ENCODE assay signal across 8 cellular contexts in genomic region chrX:126770179-126770578, GRCh38. TPM values are rescaled to one million over a fixed set of nuclear protein-coding genes. Genes with fewer than 3 reads are reported as not detected.
DNase-seq lines count a peak whose midpoint lies in the region; ATAC-seq and TF ChIP-seq lines count a peak whose summit lies in the region.

No MANE protein-coding gene starts in this region.

- no peaks in the 10 kb centered on the region for H3K4me1 Mint-ChIP-seq in natural killer cell treated with Interleukin-12 subunit alpha and Interleukin-12 subunit beta and Interleukin-15 and Interleukin-18, amount 100 ng/mL, for 72 hours (ENCODE audit: low read depth in 2 of 2)

- no peaks in the 10 kb centered on the region for H3K36me3 Mint-ChIP-seq in natural killer cell treated with Interleukin-12 subunit alpha and Interleukin-12 subunit beta and Interleukin-15 and Interleukin-18, amount 100 ng/mL, for 72 hours

- CTCF ChIA-PET in Panc1 (lab: Charles Lee), result no interaction called here

- H3K27me3 ChIP-seq in Panc1 (ENCODE audit: control insufficient read depth, insufficient read depth, low read length) (no peaks in the 10 kb centered on the region), right atrium auricular region (no peaks in the 10 kb centered on the region), aorta (ENCODE audit: control insufficient read depth in 1 of 2, insufficient read depth in 2 of 2, low read length in 1 of 2) (no peaks in the 10 kb centered on the region)

- in situ Hi-C loops in Panc1 (cut with HindIII; ENCODE audit: low pct_unique_long_range_greater_than_20kb, low sequenced_read_pairs), result no loop called here

- no peak overlapping the region for H3K27ac Mint-ChIP-seq in natural killer cell treated with Interleukin-12 subunit alpha and Interleukin-12 subunit beta and Interleukin-15 and Interleukin-18, amount 100 ng/mL, for 72 hours

- H3K27ac ChIP-seq in Panc1 (ENCODE audit: low read length), result no peak overlapping the region
- H3K27ac ChIP-seq in right atrium auricular region, result no peak overlapping the region
- H3K27ac ChIP-seq in aorta (ENCODE audit: low read depth in 1 of 2, low read length in 2 of 2), result no peak overlapping the region

- no peak overlapping the region for H3K4me3 Mint-ChIP-seq in natural killer cell treated with Interleukin-12 subunit alpha and Interleukin-12 subunit beta and Interleukin-15 and Interleukin-18, amount 100 ng/mL, for 72 hours

- ATAC-seq in HG02610 (IDR thresholded peaks at IDR 0.05; ENCODE audit: unreplicated experiment) (peak; percentile 79), Panc1 (peak; percentile 78; the same call in 1 of the 2 replicates), aorta (ENCODE audit: low FRiP score) (no peak)
- no peak for ATAC-seq in natural killer cell treated with Interleukin-12 subunit alpha and Interleukin-12 subunit beta and Interleukin-15 and Interleukin-18, amount 100 ng/mL, for 72 hours

- H3K9me3 ChIP-seq in Panc1 (ENCODE audit: control insufficient read depth, insufficient read depth, low read depth, low read length), result no peaks in the 10 kb centered on the region
- H3K9me3 ChIP-seq in right atrium auricular region, result no peaks in the 10 kb centered on the region
- no peaks in the 10 kb centered on the region for H3K9me3 ChIP-seq in aorta (ENCODE audit: control insufficient read depth, low read length)

- H3K4me3 ChIP-seq in Panc1 (ENCODE audit: low read depth in 2 of 2, low read length in 2 of 2), result no peak overlapping the region
- no peak overlapping the region for H3K4me3 ChIP-seq in right atrium auricular region
- no peak overlapping the region for H3K4me3 ChIP-seq in aorta (ENCODE audit: low read length in 2 of 2)

- no TSS peak for BruUV-seq in Panc1 (replicated peaks; lab: Mats Ljungman, UMichigan)

- intact Hi-C loops in Panc1 (cut with micrococcal nuclease; ENCODE audit: unreplicated experiment), result loop anchor here (2.0 kb wide), 1 partner anchor 269 kb away; no protein-coding TSS in a partner anchor
- intact Hi-C loops in aorta (cut with DNase I), result no loop called here

- DNase-seq in Panc1 (ENCODE audit: low read depth, low spot score), result peak; percentile 8
- no peak for DNase-seq in right atrium auricular region (ENCODE audit: low spot score)
- no peak for DNase-seq in natural killer cell treated with Interleukin-12 subunit alpha and Interleukin-12 subunit beta and Interleukin-15 and Interleukin-18, amount 100 ng/mL, for 72 hours (ENCODE audit: low spot score)
- DNase-seq in stimulated activated naive CD4-positive, alpha-beta T cell treated with Interleukin-2 at 50 U/mL for 16 hours (lab: John Stamatoyannopoulos, UW), result no peak
- DNase-seq in aorta, result no peak
- no peak for DNase-seq in middle frontal gyrus (ENCODE audit: extremely low spot score, low spot score)

- POLR2A ChIA-PET in Panc1 (lab: Charles Lee), result no interaction called here

- TF ChIP-seq CTCF in GM12874 (IDR thresholded peaks at IDR 0.05; ENCODE audit: insufficient read depth, low read depth, low read length) (peak; percentile 28; the same call in 1 of the 2 replicates), Panc1 (IDR thresholded peaks at IDR 0.05) (peak; percentile 65), right atrium auricular region (IDR thresholded peaks at IDR 0.05) (peak; percentile 39 to 62)

- H3K27me3 Mint-ChIP-seq in natural killer cell treated with Interleukin-12 subunit alpha and Interleukin-12 subunit beta and Interleukin-15 and Interleukin-18, amount 100 ng/mL, for 72 hours, result no peaks in the 10 kb centered on the region

- no peaks in the 10 kb centered on the region for H3K36me3 ChIP-seq in Panc1 (ENCODE audit: control insufficient read depth, insufficient read depth, low read length)
- H3K36me3 ChIP-seq in right atrium auricular region, result no peaks in the 10 kb centered on the region
- no peaks in the 10 kb centered on the region for H3K36me3 ChIP-seq in aorta (ENCODE audit: control insufficient read depth in 1 of 2, insufficient read depth in 2 of 2, low read length in 1 of 2)

- no peaks in the 10 kb centered on the region for H3K9me3 Mint-ChIP-seq in natural killer cell treated with Interleukin-12 subunit alpha and Interleukin-12 subunit beta and Interleukin-15 and Interleukin-18, amount 100 ng/mL, for 72 hours

- H3K4me1 ChIP-seq in Panc1 (ENCODE audit: control insufficient read depth, insufficient read depth, low read length), result no peaks in the 10 kb centered on the region
- no peaks in the 10 kb centered on the region for H3K4me1 ChIP-seq in right atrium auricular region
- H3K4me1 ChIP-seq in aorta (ENCODE audit: control insufficient read depth in 1 of 2, insufficient read depth in 2 of 2, low read length in 2 of 2), result no peaks in the 10 kb centered on the region

- 11% methylated on average over 5 of the region's 5 CpGs for WGBS in aorta, 2 donors

RNA-seq across cellular contexts. Expression of gene PRR32, which starts 49.4 kb away (rescaled TPM):
- total RNA-seq in Panc1 (2021; ENCODE audit: unreplicated experiment) (not detected), right atrium auricular region (1 to 10 TPM; 3.6 to 4.8 TPM), aorta (not detected)
- not detected for polyA plus RNA-seq in Panc1 (2012; ENCODE audit: insufficient read length)
- total RNA-seq in natural killer cell treated with Interleukin-12 subunit alpha and Interleukin-12 subunit beta and Interleukin-15 and Interleukin-18, amount 100 ng/mL, for 72 hours, result not detected
- not detected for polyA plus RNA-seq in aorta

Comparison
In these comparisons a context has a peak if more than half of its experiments do, and no peak if none do; other contexts are left out.
1. ATAC-seq: peak in HG02610 (single experiment) and Panc1 (single experiment); none in natural killer cell treated with Interleukin-12 subunit alpha and Interleukin-12 subunit beta and Interleukin-15 and Interleukin-18, amount 100 ng/mL, for 72 hours (0 of 2) and aorta (single experiment).
2. Peak in every context shown above with its lines, with median percentiles within 50 percentile points of each other: CTCF ChIP-seq.